16 cellular contexts compared by ENCODE assay signal in the genomic region with DNA sequence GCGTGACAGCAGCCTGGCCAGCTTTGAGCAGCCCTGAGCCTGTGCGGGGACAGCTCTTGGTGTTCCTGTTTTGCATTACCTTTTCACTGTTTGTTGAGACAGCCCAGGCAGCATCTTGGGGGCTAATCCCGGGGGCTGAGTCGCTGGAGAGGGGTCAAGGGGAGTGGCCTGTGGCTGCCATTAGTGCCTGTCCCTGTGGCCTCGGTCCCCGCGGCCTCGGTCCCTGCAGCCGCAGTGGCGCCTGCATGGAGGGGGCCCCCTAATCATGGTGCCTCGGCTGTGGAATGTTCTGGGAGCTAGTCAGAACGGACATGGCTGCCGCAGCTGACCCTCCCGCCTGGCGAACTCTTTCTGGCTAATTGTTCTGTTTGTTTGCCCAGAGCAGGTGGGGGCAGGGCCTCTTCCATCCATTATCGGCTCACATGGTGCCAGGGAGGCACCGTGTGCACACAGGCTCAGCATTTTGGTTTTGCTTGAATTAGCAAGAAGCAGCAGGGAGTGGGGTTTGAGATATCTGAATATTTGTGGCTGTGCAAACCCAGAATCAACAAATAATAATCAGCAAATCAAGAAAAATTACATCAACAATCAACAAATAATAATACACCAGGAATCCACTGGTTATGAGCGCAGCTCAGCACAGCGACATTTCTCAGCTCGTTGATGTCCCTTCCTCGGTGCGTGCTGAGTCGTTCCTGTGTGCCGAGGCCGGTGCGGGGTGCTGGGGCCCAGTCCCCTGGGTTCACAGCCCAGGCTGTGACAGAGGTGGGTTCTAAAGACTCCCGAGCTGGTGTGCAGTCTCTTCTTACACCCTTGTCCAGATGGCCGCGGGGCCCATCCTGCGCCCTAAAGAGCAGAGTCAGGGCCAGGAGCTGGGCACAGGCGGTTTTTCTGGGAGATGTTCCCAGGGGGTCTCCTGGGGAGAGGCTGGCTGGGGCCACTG. TPM values are rescaled to one million over a fixed set of nuclear protein-coding genes. Genes with fewer than 3 reads are reported as not detected.
DNase-seq lines count a peak whose midpoint lies in the region; ATAC-seq and TF ChIP-seq lines count a peak whose summit lies in the region.
"Had no signal": no experiment of that assay in that cellular context is flagged by ENCODE, and none has a peak within 500 bp of the region (broad histone marks: within the 10 kb centered on the region; RNA-seq: fewer than 3 reads in every experiment).

No MANE protein-coding gene starts in this region.

- no peaks in the 10 kb centered on the region for H3K36me3 Mint-ChIP-seq in glutamatergic neuron (ENCODE audit: unreplicated experiment)
- H3K36me3 Mint-ChIP-seq: stimulated activated effector memory CD8-positive, alpha-beta T cell treated with anti-CD3 and anti-CD28 coated beads, Interleukin-12 subunit alpha, Interleukin-12 subunit beta, amount 100 ng/mL, for 72 hours had no signal

- DNase-seq in DMS 273 treated with DMSO at 0.1 percent for 48 hours (lab: John Stamatoyannopoulos, UW), result peak; percentile 37
- DNase-seq in NCI-H1105 treated with DMSO at 0.1 percent for 48 hours (lab: John Stamatoyannopoulos, UW), result peak; percentile 85
- peak; percentile 11 for DNase-seq in NCI-H526 treated with DMSO at 0.1 percent for 48 hours (lab: John Stamatoyannopoulos, UW)
- no peak for DNase-seq in glutamatergic neuron
- DNase-seq in NCI-H2196 (lab: John Stamatoyannopoulos, UW; ENCODE audit: unreplicated experiment), result no peak
- DNase-seq in Kasumi-1 (lab: John Stamatoyannopoulos, UW), result no peak
- DNase-seq in NK-92 treated with Interleukin-12 subunit alpha and Interleukin-12 subunit beta, amount 100 ng/mL, for 24 hours (lab: John Stamatoyannopoulos, UW), result no peak
- DNase-seq: activated CD4-positive, alpha-beta memory T cell treated with anti-CD3 and anti-CD28 coated beads, Interleukin-2, amount 10 ng/mL, durations not matched to agents 7 days and 5 days; amygdala; Calu3; IMR-90; mesenchymal stem cell; PC-3; transverse colon had no signal

- peak overlapping the region; percentile 85 for H3K27ac Mint-ChIP-seq in glutamatergic neuron (ENCODE audit: unreplicated experiment)
- H3K27ac Mint-ChIP-seq: activated CD4-positive, alpha-beta memory T cell treated with anti-CD3 and anti-CD28 coated beads, Interleukin-2, amount 10 ng/mL, durations not matched to agents 7 days and 5 days; stimulated activated effector memory CD8-positive, alpha-beta T cell treated with anti-CD3 and anti-CD28 coated beads, Interleukin-12 subunit alpha, Interleukin-12 subunit beta, amount 100 ng/mL, for 72 hours had no signal

- ATAC-seq in HG02981 (IDR thresholded peaks at IDR 0.05; ENCODE audit: unreplicated experiment), result no peak
- ATAC-seq: PC-3 had no signal

- H3K27me3 Mint-ChIP-seq in glutamatergic neuron (ENCODE audit: unreplicated experiment), result no peaks in the 10 kb centered on the region
- H3K27me3 Mint-ChIP-seq: activated CD4-positive, alpha-beta memory T cell treated with anti-CD3 and anti-CD28 coated beads, Interleukin-2, amount 10 ng/mL, durations not matched to agents 7 days and 5 days had no signal

- peaks cover 2% of the 10 kb centered on the region for H3K9me3 Mint-ChIP-seq in glutamatergic neuron (ENCODE audit: unreplicated experiment)
- H3K9me3 Mint-ChIP-seq: activated CD4-positive, alpha-beta memory T cell treated with anti-CD3 and anti-CD28 coated beads, Interleukin-2, amount 10 ng/mL, durations not matched to agents 7 days and 5 days; stimulated activated effector memory CD8-positive, alpha-beta T cell treated with anti-CD3 and anti-CD28 coated beads, Interleukin-12 subunit alpha, Interleukin-12 subunit beta, amount 100 ng/mL, for 72 hours had no signal

- H3K4me1 Mint-ChIP-seq in glutamatergic neuron (ENCODE audit: low read depth, unreplicated experiment), result peaks cover 12% of the 10 kb centered on the region

- peak overlapping the region; percentile 60 for H3K4me3 Mint-ChIP-seq in glutamatergic neuron (ENCODE audit: unreplicated experiment)
- H3K4me3 Mint-ChIP-seq: activated CD4-positive, alpha-beta memory T cell treated with anti-CD3 and anti-CD28 coated beads, Interleukin-2, amount 10 ng/mL, durations not matched to agents 7 days and 5 days; stimulated activated effector memory CD8-positive, alpha-beta T cell treated with anti-CD3 and anti-CD28 coated beads, Interleukin-12 subunit alpha, Interleukin-12 subunit beta, amount 100 ng/mL, for 72 hours had no signal

- no peak for TF ChIP-seq CTCF in glutamatergic neuron (IDR thresholded peaks at IDR 0.05; ENCODE audit: partially characterized antibody, unreplicated experiment)

RNA-seq across cellular contexts. Expression of gene TRAF3, which starts 27.1 kb away (rescaled TPM):
- total RNA-seq in glutamatergic neuron (ENCODE audit: unreplicated experiment), result 16.7 TPM

Comparison
In these comparisons a context has a peak if more than half of its experiments do, and no peak if none do; other contexts are left out.
1. DNase-seq: peak in DMS 273 treated with DMSO at 0.1 percent for 48 hours (single experiment), NCI-H1105 treated with DMSO at 0.1 percent for 48 hours (single experiment) and NCI-H526 treated with DMSO at 0.1 percent for 48 hours (single experiment); none in glutamatergic neuron (single experiment), NCI-H2196 (single experiment), Kasumi-1 (0 of 2) and NK-92 treated with Interleukin-12 subunit alpha and Interleukin-12 subunit beta, amount 100 ng/mL, for 24 hours (single experiment).